8 cellular contexts compared by ENCODE assay signal in genomic region chr22:35540600-35541253, GRCh38. TPM values are rescaled to one million over a fixed set of nuclear protein-coding genes. Genes with fewer than 3 reads are reported as not detected.
A peak's percentile ranks its signal among the peaks of the same experiment; 100 is the strongest.
DNase-seq lines count a peak whose midpoint lies in the region; ATAC-seq and TF ChIP-seq lines count a peak whose summit lies in the region.

Gene RASD2, plus strand, starts transcription at chr22:35540831. Its CDS starts 5,979 bp downstream, at chr22:35546810.

- H3K27me3 Mint-ChIP-seq in HFFc6 (ENCODE audit: insufficient read depth) = peaks cover 25% of the 10 kb centered on the region
- H3K27me3 Mint-ChIP-seq in T-helper 1 cell treated with Interleukin-12 subunit alpha and Interleukin-12 subunit beta and Interleukin-4 antibody, amounts not matched to agents 30 μg/mL and 1 μg/mL, for 36 hours (ENCODE audit: low read depth) = peaks cover 50% of the 10 kb centered on the region

- H3K27ac Mint-ChIP-seq in HFFc6 = no peak within 1 kb of the TSS
- H3K27ac Mint-ChIP-seq in T-helper 1 cell treated with Interleukin-12 subunit alpha and Interleukin-12 subunit beta and Interleukin-4 antibody, amounts not matched to agents 30 μg/mL and 1 μg/mL, for 36 hours = no peak within 1 kb of the TSS

- peaks cover 0 to 19% of the 10 kb centered on the region in 2 donors for H3K4me1 ChIP-seq in lung (ENCODE audit: control insufficient read depth in 2 of 2, insufficient read depth in 2 of 2, low read length in 2 of 2)

- no peaks in the 10 kb centered on the region for H3K4me1 Mint-ChIP-seq in HFFc6 (ENCODE audit: low read depth)
- peaks cover 3% of the 10 kb centered on the region for H3K4me1 Mint-ChIP-seq in T-helper 1 cell treated with Interleukin-12 subunit alpha and Interleukin-12 subunit beta and Interleukin-4 antibody, amounts not matched to agents 30 μg/mL and 1 μg/mL, for 36 hours (ENCODE audit: low read depth)

- 0 to 2% methylated on average over 32 to 49 of the region's 49 CpGs for WGBS in lung, 2 donors

- no peak for TF ChIP-seq CTCF in HFFc6 (IDR thresholded peaks at IDR 0.05)
- TF ChIP-seq CTCF in lung (IDR thresholded peaks at IDR 0.05; ENCODE audit: control extremely low read depth, extremely low read depth) = no peak
- no peak for TF ChIP-seq CTCF in GM20000 (IDR thresholded peaks at IDR 0.05; ENCODE audit: extremely low read depth, missing control alignments)

- peak within 1 kb of the TSS; percentile 25 for H3K4me3 ChIP-seq in lung

- no peak within 1 kb of the TSS for H3K27ac ChIP-seq in lung (ENCODE audit: low read depth in 1 of 2, low read length in 1 of 2)

- ATAC-seq in lung (ENCODE audit: insufficient read depth, low FRiP score) = peak; percentile 22

- no peaks in the 10 kb centered on the region for H3K36me3 ChIP-seq in lung (ENCODE audit: control insufficient read depth in 2 of 2, insufficient read depth in 2 of 2, low read length in 2 of 2)

- H3K36me3 Mint-ChIP-seq in HFFc6 (ENCODE audit: low read depth) = no peaks in the 10 kb centered on the region
- H3K36me3 Mint-ChIP-seq in T-helper 1 cell treated with Interleukin-12 subunit alpha and Interleukin-12 subunit beta and Interleukin-4 antibody, amounts not matched to agents 30 μg/mL and 1 μg/mL, for 36 hours (ENCODE audit: low read depth) = no peaks in the 10 kb centered on the region

- no peaks in the 10 kb centered on the region for H3K9me3 ChIP-seq in lung (ENCODE audit: control insufficient read depth in 2 of 2, insufficient read depth in 1 of 2, low read length in 1 of 2)

- peak within 1 kb of the TSS; percentile 67 for H3K4me3 Mint-ChIP-seq in HFFc6
- H3K4me3 Mint-ChIP-seq in T-helper 1 cell treated with Interleukin-12 subunit alpha and Interleukin-12 subunit beta and Interleukin-4 antibody, amounts not matched to agents 30 μg/mL and 1 μg/mL, for 36 hours = peak within 1 kb of the TSS; percentile 62

- DNase-seq in CD1c-positive myeloid dendritic cell (ENCODE audit: extremely low spot score) = peak; percentile 59
- no peak for DNase-seq in HFFc6
- DNase-seq in central memory CD4-positive, alpha-beta T cell = peak; percentile 27
- no peak for DNase-seq in lung (ENCODE audit: low spot score)
- peak; percentile 9 for DNase-seq in stimulated activated CD8-positive, alpha-beta memory T cell treated with anti-CD3 and anti-CD28 coated beads, Interleukin-15, amount 100 ng/mL, for 1 hour (ENCODE audit: low read depth)
- no peak for DNase-seq in DMS114 treated with DMSO at 0.1 percent for 48 hours (lab: John Stamatoyannopoulos, UW; ENCODE audit: unreplicated experiment)
- DNase-seq in GM20000 (ENCODE audit: low spot score) = no peak

- H3K27me3 ChIP-seq in lung (ENCODE audit: control insufficient read depth, insufficient read depth) = no peaks in the 10 kb centered on the region

- H3K9me3 Mint-ChIP-seq in HFFc6 = no peaks in the 10 kb centered on the region
- H3K9me3 Mint-ChIP-seq in T-helper 1 cell treated with Interleukin-12 subunit alpha and Interleukin-12 subunit beta and Interleukin-4 antibody, amounts not matched to agents 30 μg/mL and 1 μg/mL, for 36 hours = no peaks in the 10 kb centered on the region

RNA-seq across cellular contexts. Expression of gene RASD2, which starts in this region (rescaled TPM):
- not detected for total RNA-seq in HFFc6 (2021; fragmentation: NEBNext Ultra II Directional; extraction: Animal tissue kit (Norgen Biotek cat#: 25700))
- total RNA-seq in lung = 1 to 10 TPM in 1 of 2 donors, under 1 TPM in 1; 0.14 to 1.1 TPM
- polyA plus RNA-seq in lung = under 1 TPM; 0.40 to 0.47 TPM

Comparison
In these comparisons a context has a peak if more than half of its experiments do, and no peak if none do; other contexts are left out.
1. DNase-seq: peak in CD1c-positive myeloid dendritic cell (single experiment), central memory CD4-positive, alpha-beta T cell (single experiment) and stimulated activated CD8-positive, alpha-beta memory T cell treated with anti-CD3 and anti-CD28 coated beads, Interleukin-15, amount 100 ng/mL, for 1 hour (single experiment); none in HFFc6 (single experiment), lung (single experiment), DMS114 treated with DMSO at 0.1 percent for 48 hours (single experiment) and GM20000 (single experiment).